ENCODE assay signal across 17 cellular contexts in the genomic region with DNA sequence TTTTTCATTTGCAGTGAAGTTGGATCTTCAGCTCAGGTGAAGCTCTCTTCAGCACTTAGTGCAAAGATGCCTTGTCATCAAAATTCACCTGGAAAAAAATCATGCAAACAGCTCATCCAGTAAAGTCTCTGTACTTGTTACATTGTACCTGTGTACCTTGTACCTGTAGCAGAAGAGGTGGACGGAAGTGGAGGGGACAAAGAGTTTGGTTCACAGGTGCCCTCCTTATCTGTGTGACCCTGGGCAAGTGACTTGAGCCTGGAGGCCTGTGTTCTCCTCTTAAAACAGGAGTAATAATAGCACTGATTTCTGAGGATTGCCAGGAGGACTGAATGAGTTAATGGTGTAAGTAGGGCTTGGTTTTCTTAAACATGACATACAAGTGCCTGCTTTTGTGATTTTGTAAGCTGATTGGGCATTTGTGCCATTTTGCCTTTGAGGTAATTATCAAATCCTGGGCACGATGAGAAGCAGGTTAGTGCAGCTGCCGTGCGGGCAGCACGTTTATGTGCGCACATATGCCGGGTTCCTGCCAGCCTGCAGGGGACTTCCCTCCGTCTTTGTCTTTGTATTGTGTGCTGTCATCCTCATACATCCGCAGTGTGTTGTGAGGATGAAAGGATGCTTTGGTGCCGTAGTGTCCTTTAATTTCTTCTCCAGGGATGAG. TPM values are rescaled to one million over a fixed set of nuclear protein-coding genes. Genes with fewer than 3 reads are reported as not detected.
"Had no signal": no experiment of that assay in that cellular context is flagged by ENCODE, and none has a peak within 500 bp of the region (broad histone marks: within the 10 kb centered on the region; RNA-seq: fewer than 3 reads in every experiment).

No MANE protein-coding gene starts in this region.

- H3K36me3 ChIP-seq: ovary, SJSA1 had no signal

- H3K9me3 ChIP-seq: left lung, ovary, SJSA1, upper lobe of left lung had no signal

- DNase-seq: activated B cell treated with CpG ODN at 0.5 μM for 24 hours; activated CD4-positive, alpha-beta T cell treated with anti-CD3 and anti-CD28 coated beads, Interleukin-2, amount 10 ng/mL, durations not matched to agents 24 days and 14 days; activated naive CD8-positive, alpha-beta T cell treated with anti-CD3 and anti-CD28 coated beads, Interleukin-2, amount 10 ng/mL, durations not matched to agents 7 days and 5 days; cerebellar nuclear complex; effector CD8-positive, alpha-beta T cell; foreskin keratinocyte; islet precursor cell; left lung; mesendoderm; stimulated activated CD4-positive, alpha-beta T cell treated with anti-CD3 and anti-CD28 coated beads, Interleukin-15, amount 100 ng/mL, for 24 hours; stimulated activated CD4-positive, alpha-beta T cell treated with anti-CD3 and anti-CD28 coated beads, Interleukin-4, amount 100 ng/mL, for 24 hours; stimulated activated naive CD4-positive, alpha-beta T cell treated with Interleukin-2 at 50 U/mL for 16 hours; SW 1271; upper lobe of left lung had no signal

- H3K4me3 ChIP-seq: left lung, ovary, SJSA1, upper lobe of left lung had no signal

- H3K27me3 ChIP-seq: foreskin keratinocyte, left lung, ovary, SJSA1, upper lobe of left lung had no signal

- H3K4me1 ChIP-seq: foreskin keratinocyte, SJSA1 had no signal

- H3K27ac ChIP-seq: foreskin keratinocyte, left lung, ovary, SJSA1, upper lobe of left lung had no signal

- ATAC-seq: foreskin keratinocyte, left lung had no signal

RNA-seq across cellular contexts. Expression of a gene that starts 54.2 kb away (rescaled TPM):
- total RNA-seq: activated naive CD8-positive, alpha-beta T cell treated with anti-CD3 and anti-CD28 coated beads, Interleukin-2, amount 10 ng/mL, durations not matched to agents 7 days and 5 days; foreskin keratinocyte; pulmonary artery endothelial cell had no signal
- polyA plus RNA-seq: foreskin keratinocyte had no signal
